Comparison of ENCODE assay signal across 8 cellular contexts in genomic region chr7:97835296-97836138, GRCh38. TPM values are rescaled to one million over a fixed set of nuclear protein-coding genes. Genes with fewer than 3 reads are reported as not detected.
A peak's percentile ranks its signal among the peaks of the same experiment; 100 is the strongest.
DNase-seq lines count a peak whose midpoint lies in the region; ATAC-seq and TF ChIP-seq lines count a peak whose summit lies in the region.

No MANE protein-coding gene starts in this region.

- peak; percentile 59 for ATAC-seq in GM21737 (IDR thresholded peaks at IDR 0.05; ENCODE audit: unreplicated experiment)

- no peaks in the 10 kb centered on the region for H3K4me1 ChIP-seq in SJSA1 (replicated peaks)
- H3K4me1 ChIP-seq in prostate gland (replicated peaks), result no peaks in the 10 kb centered on the region

- TF ChIP-seq POLR2A in prostate gland (IDR thresholded peaks at IDR 0.05), result no peak

- no peak overlapping the region for H3K4me3 Mint-ChIP-seq in activated naive CD4-positive, alpha-beta T cell treated with anti-CD3 and anti-CD28 coated beads, Interleukin-2, amount 10 ng/mL, durations not matched to agents 7 days and 5 days
- no peak overlapping the region for H3K4me3 Mint-ChIP-seq in glutamatergic neuron (ENCODE audit: unreplicated experiment)

- H3K27ac ChIP-seq in SJSA1, result no peak overlapping the region
- no peak overlapping the region for H3K27ac ChIP-seq in prostate gland

- CTCF ChIA-PET in activated naive CD4-positive, alpha-beta T cell treated with anti-CD3 and anti-CD28 coated beads, Interleukin-2, amount 10 ng/mL, durations not matched to agents 7 days and 5 days (lab: Charles Lee), result interaction anchor here (0.6 to 3.1 kb wide), 6 partner anchors 9 to 731 kb away, joined by 3 to 23 read pairs (median 5); no protein-coding TSS in a partner anchor

- H3K9me3 ChIP-seq in MG63 (no peaks in the 10 kb centered on the region), SJSA1 (replicated peaks) (no peaks in the 10 kb centered on the region), prostate gland (no peaks in the 10 kb centered on the region)

- H3K27me3 ChIP-seq in MG63 (no peaks in the 10 kb centered on the region; the same call in 1 of the 2 replicates), SJSA1 (replicated peaks) (0 out of 2 replicates have a peak, but pooled peaks cover 3% of the 10 kb centered on the region), prostate gland (replicated peaks; ENCODE audit: insufficient read depth) (no peaks in the 10 kb centered on the region)

- no peaks in the 10 kb centered on the region for H3K9me3 Mint-ChIP-seq in activated naive CD4-positive, alpha-beta T cell treated with anti-CD3 and anti-CD28 coated beads, Interleukin-2, amount 10 ng/mL, durations not matched to agents 7 days and 5 days
- no peaks in the 10 kb centered on the region for H3K9me3 Mint-ChIP-seq in glutamatergic neuron (ENCODE audit: unreplicated experiment)

- H3K36me3 ChIP-seq in MG63 (no peaks in the 10 kb centered on the region), SJSA1 (no peaks in the 10 kb centered on the region), prostate gland (no peaks in the 10 kb centered on the region)

- DNase-seq in ELR (ENCODE audit: low read depth) (peak; percentile 67), MG63 (peak; percentile 10), SJSA1 (ENCODE audit: low read depth in 1 of 2, low spot score in 2 of 2) (peak; percentile 44 to 56), glutamatergic neuron (peak; percentile 78), prostate gland (ENCODE audit: low spot score) (peak; percentile 33), GM19240 (ENCODE audit: insufficient read length, low spot score) (no peak)
- peak; percentile 75 for DNase-seq in activated naive CD4-positive, alpha-beta T cell treated with anti-CD3 and anti-CD28 coated beads, Interleukin-2, amount 10 ng/mL, durations not matched to agents 7 days and 5 days

- H3K4me1 Mint-ChIP-seq in activated naive CD4-positive, alpha-beta T cell treated with anti-CD3 and anti-CD28 coated beads, Interleukin-2, amount 10 ng/mL, durations not matched to agents 7 days and 5 days, result no peaks in the 10 kb centered on the region
- H3K4me1 Mint-ChIP-seq in glutamatergic neuron (ENCODE audit: low read depth, unreplicated experiment), result no peaks in the 10 kb centered on the region

- no peaks in the 10 kb centered on the region for H3K36me3 Mint-ChIP-seq in activated naive CD4-positive, alpha-beta T cell treated with anti-CD3 and anti-CD28 coated beads, Interleukin-2, amount 10 ng/mL, durations not matched to agents 7 days and 5 days
- H3K36me3 Mint-ChIP-seq in glutamatergic neuron (ENCODE audit: unreplicated experiment), result no peaks in the 10 kb centered on the region

- no peak overlapping the region for H3K27ac Mint-ChIP-seq in activated naive CD4-positive, alpha-beta T cell treated with anti-CD3 and anti-CD28 coated beads, Interleukin-2, amount 10 ng/mL, durations not matched to agents 7 days and 5 days
- H3K27ac Mint-ChIP-seq in glutamatergic neuron (ENCODE audit: unreplicated experiment), result no peak overlapping the region

- TF ChIP-seq CTCF in glutamatergic neuron (IDR thresholded peaks at IDR 0.05; ENCODE audit: partially characterized antibody, unreplicated experiment), result peak; percentile 70
- TF ChIP-seq CTCF in prostate gland (IDR thresholded peaks at IDR 0.05), result peak in 3 of 4 experiments; percentile 42 to 71 (median 49)

- intact Hi-C loops in prostate gland (cut with DNase I), result loop anchor here (2.0 kb wide), 1 partner anchor 729 kb away; no protein-coding TSS in a partner anchor

- H3K27me3 Mint-ChIP-seq in activated naive CD4-positive, alpha-beta T cell treated with anti-CD3 and anti-CD28 coated beads, Interleukin-2, amount 10 ng/mL, durations not matched to agents 7 days and 5 days, result peaks cover 26% of the 10 kb centered on the region
- H3K27me3 Mint-ChIP-seq in glutamatergic neuron (ENCODE audit: unreplicated experiment), result no peaks in the 10 kb centered on the region

- WGBS in prostate gland, result 31% methylated on average over 12 of the region's 12 CpGs

- H3K4me3 ChIP-seq in MG63, result no peak overlapping the region
- H3K4me3 ChIP-seq in SJSA1, result no peak overlapping the region
- no peak overlapping the region for H3K4me3 ChIP-seq in prostate gland

RNA-seq across cellular contexts. Expression of gene ASNS, which starts 36.7 kb away (rescaled TPM):
- 40.6 and 58.3 TPM in 2 replicates for total RNA-seq in MG63 (2014; rRNA removed; shearing (Covaris generic); ENCODE audit: low replicate concordance)
- 13.1 and 13.5 TPM in 2 replicates for total RNA-seq in SJSA1 (2014; rRNA removed; shearing (Covaris generic))
- total RNA-seq in glutamatergic neuron (ENCODE audit: unreplicated experiment) (281 TPM), prostate gland (10 to 100 TPM; 11.0 to 13.1 TPM)
